In the genomic region with DNA sequence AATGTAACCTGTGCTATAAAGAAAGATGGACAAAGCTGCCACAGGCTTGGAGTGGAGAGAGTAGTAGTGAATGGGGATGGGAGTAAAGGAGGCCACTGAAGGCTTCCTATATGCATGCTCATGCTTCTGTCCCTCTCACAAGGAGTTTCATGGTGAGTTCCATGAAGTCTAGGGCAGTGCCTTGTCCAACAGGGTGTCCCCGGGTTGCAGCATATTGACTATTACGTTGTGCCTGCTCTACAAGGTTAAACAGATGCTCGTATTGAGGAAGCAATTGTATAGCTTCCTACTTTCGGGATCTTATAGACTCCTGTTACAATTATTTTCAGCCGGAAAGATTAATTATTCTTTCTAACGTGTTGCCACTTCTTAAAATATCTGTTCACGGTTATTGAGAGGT, we compare ENCODE assay signal across 24 cellular contexts.
DNase-seq lines count a peak whose midpoint lies in the region; ATAC-seq and TF ChIP-seq lines count a peak whose summit lies in the region.
"Had no signal": no experiment of that assay in that cellular context is flagged by ENCODE, and none has a peak within 500 bp of the region (broad histone marks: within the 10 kb centered on the region; RNA-seq: fewer than 3 reads in every experiment).

No MANE protein-coding gene starts in this region.

- H3K4me1 ChIP-seq in skeletal muscle satellite cell (ENCODE audit: control insufficient read depth, insufficient read depth, low read length) = peaks cover 27% of the 10 kb centered on the region
- H3K4me1 ChIP-seq: BLaER1 treated with 17β-estradiol and CSF1 and Interleukin-3, amounts not matched to agents 10 nM and 100 nM; Caco-2 had no signal

- no peak overlapping the region for H3K4me3 ChIP-seq in skeletal muscle satellite cell (ENCODE audit: low read length)
- H3K4me3 ChIP-seq: BLaER1 treated with 17β-estradiol and CSF1 and Interleukin-3, amounts not matched to agents 10 nM and 100 nM; heart right ventricle; neural progenitor cell; upper lobe of left lung had no signal

- H3K27ac ChIP-seq in caudate nucleus (ENCODE audit: low read depth, low read length) = peak overlapping the region; percentile 82
- H3K27ac ChIP-seq: BLaER1 treated with 17β-estradiol and CSF1 and Interleukin-3, amounts not matched to agents 10 nM and 100 nM; epithelial cell of prostate; neural progenitor cell; upper lobe of left lung; VCaP had no signal

- CTCF ChIA-PET in MCF 10A (lab: Yijun Ruan, JAX) = no interaction called here

- peak overlapping the region; percentile 26 for H3K4me2 ChIP-seq in skeletal muscle satellite cell (ENCODE audit: low read length)
- H3K4me2 ChIP-seq: BLaER1 treated with 17β-estradiol and CSF1 and Interleukin-3, amounts not matched to agents 10 nM and 100 nM; neural progenitor cell had no signal

- in situ Hi-C loops in G401 (cut with HindIII; ENCODE audit: low sequenced_read_pairs) = no loop called here

- H3K9me3 ChIP-seq in skeletal muscle satellite cell (replicated peaks; ENCODE audit: low read length) = no peaks in the 10 kb centered on the region
- H3K9me3 ChIP-seq: BLaER1 treated with 17β-estradiol and CSF1 and Interleukin-3, amounts not matched to agents 10 nM and 100 nM; Caco-2; upper lobe of left lung had no signal

- no peaks in the 10 kb centered on the region for H3K36me3 ChIP-seq in skeletal muscle satellite cell (ENCODE audit: insufficient read depth, low read length)
- H3K36me3 ChIP-seq: BLaER1 treated with 17β-estradiol and CSF1 and Interleukin-3, amounts not matched to agents 10 nM and 100 nM; heart right ventricle; neural progenitor cell; upper lobe of left lung had no signal

- peaks cover 17% of the 10 kb centered on the region for H3K4me1 Mint-ChIP-seq in MCF 10A (ENCODE audit: insufficient read depth, unreplicated experiment)

- ATAC-seq in left ventricle myocardium superior (peak; percentile 34), HG02678 (IDR thresholded peaks at IDR 0.05; ENCODE audit: unreplicated experiment) (no peak), GM19395 (IDR thresholded peaks at IDR 0.05; ENCODE audit: unreplicated experiment) (no peak)

- DNase-seq in G401 (ENCODE audit: low spot score) (peak; percentile 14), caudate nucleus (lab: John Stamatoyannopoulos, UW) (peak in 1 of 61 donors; percentile 1), left ventricle myocardium superior (no peak), MCF 10A (ENCODE audit: unreplicated experiment) (no peak), kidney tubule cell (ENCODE audit: low spot score) (no peak)
- DNase-seq: activated CD4-positive, alpha-beta T cell treated with anti-CD3 and anti-CD28 coated beads for 48 hours; activated CD8-positive, alpha-beta memory T cell treated with anti-CD3 and anti-CD28 coated beads for 24 hours; activated effector memory CD4-positive, alpha-beta T cell treated with anti-CD3 and anti-CD28 coated beads, Interleukin-2, amount 50 U/mL, for 16 hours; Caco-2; NCI-H1436; NCI-H2107; NCI-H446 treated with DMSO at 0.1 percent for 48 hours; SHP77 had no signal

- H3K9ac ChIP-seq in skeletal muscle satellite cell (ENCODE audit: low read depth, low read length) = no peak overlapping the region
- H3K9ac ChIP-seq: BLaER1 treated with 17β-estradiol and CSF1 and Interleukin-3, amounts not matched to agents 10 nM and 100 nM; neural progenitor cell had no signal

- H3K27ac Mint-ChIP-seq in MCF 10A (ENCODE audit: low read depth, unreplicated experiment) = no peak overlapping the region
- H3K27ac Mint-ChIP-seq: memory B cell, neural progenitor cell, progenitor cell of endocrine pancreas had no signal

- H3K4me3 Mint-ChIP-seq in MCF 10A (ENCODE audit: unreplicated experiment) = no peak overlapping the region
- H3K4me3 Mint-ChIP-seq: memory B cell, neural progenitor cell had no signal

- H3K27me3 ChIP-seq in skeletal muscle satellite cell (ENCODE audit: control insufficient read depth, insufficient read depth, low read length) = no peaks in the 10 kb centered on the region
- H3K27me3 ChIP-seq: BLaER1 treated with 17β-estradiol and CSF1 and Interleukin-3, amounts not matched to agents 10 nM and 100 nM; heart right ventricle; neural progenitor cell; upper lobe of left lung had no signal

- intact Hi-C loops in left ventricle myocardium superior (cut with micrococcal nuclease) = no loop called here
- intact Hi-C loops in MCF 10A (cut with micrococcal nuclease) = no loop called here

- no peaks in the 10 kb centered on the region for H3K36me3 Mint-ChIP-seq in MCF 10A (ENCODE audit: insufficient read depth, unreplicated experiment)
- H3K36me3 Mint-ChIP-seq: memory B cell, neural progenitor cell had no signal

- H3K27me3 Mint-ChIP-seq in MCF 10A (ENCODE audit: insufficient read depth, unreplicated experiment) = no peaks in the 10 kb centered on the region
- H3K27me3 Mint-ChIP-seq: progenitor cell of endocrine pancreas had no signal

- no peak for TF ChIP-seq CTCF in MCF 10A (IDR thresholded peaks at IDR 0.05; ENCODE audit: unreplicated experiment)

- POLR2A ChIA-PET in MCF 10A (lab: Yijun Ruan, JAX) = interaction anchor here (0.6 to 0.7 kb wide), 2 partner anchors 12 to 852 kb away, joined by 3 to 4 read pairs; no protein-coding TSS in a partner anchor

- BruUV-seq in MCF 10A (replicated peaks; lab: Mats Ljungman, UMichigan) = no TSS peak

- no peaks in the 10 kb centered on the region for H3K9me3 Mint-ChIP-seq in MCF 10A (ENCODE audit: unreplicated experiment)
- H3K9me3 Mint-ChIP-seq: memory B cell had no signal
